In the genomic region with DNA sequence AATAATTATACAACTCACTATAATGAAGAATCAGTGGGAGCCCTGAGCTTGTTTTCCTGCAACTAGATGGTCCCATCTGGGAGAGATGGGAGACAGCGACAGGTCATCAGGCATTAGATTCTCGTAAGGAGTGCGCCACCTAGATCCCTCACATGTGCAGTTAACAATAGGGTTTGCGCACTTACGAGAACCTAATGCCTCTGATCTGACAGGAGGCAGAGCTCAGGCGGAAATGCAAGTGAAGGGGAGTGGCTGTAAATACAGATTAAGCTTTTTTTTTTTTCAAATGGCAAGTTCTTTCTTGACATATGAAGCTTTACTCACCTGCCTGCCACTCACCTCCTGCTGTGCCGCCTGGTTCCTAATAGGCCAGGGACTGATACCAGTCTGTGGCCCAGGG, we compare ENCODE assay signal across 20 cellular contexts.
"Had no signal": no experiment of that assay in that cellular context is flagged by ENCODE, and none has a peak within 500 bp of the region (broad histone marks: within the 10 kb centered on the region; RNA-seq: fewer than 3 reads in every experiment).

No MANE protein-coding gene starts in this region.

- H3K27me3 Mint-ChIP-seq: activated B cell treated with CpG ODN at 0.5 μM for 24 hours; activated CD8-positive, alpha-beta T cell treated with anti-CD3 and anti-CD28 coated beads for 36 hours; activated naive CD8-positive, alpha-beta T cell treated with anti-CD3 and anti-CD28 coated beads for 36 hours; dendritic cell treated with granulocyte-macrophage colony-stimulating factor and Interleukin-4, amounts not matched to agents 40 ng/mL and 50 ng/mL, for 4 days had no signal

- H3K27ac Mint-ChIP-seq: activated B cell treated with CpG ODN at 0.5 μM for 24 hours; activated CD8-positive, alpha-beta T cell treated with anti-CD3 and anti-CD28 coated beads for 36 hours; activated naive CD8-positive, alpha-beta T cell treated with anti-CD3 and anti-CD28 coated beads for 36 hours; dendritic cell treated with granulocyte-macrophage colony-stimulating factor and Interleukin-4, amounts not matched to agents 40 ng/mL and 50 ng/mL, for 4 days; natural killer cell had no signal

- ATAC-seq: activated CD8-positive, alpha-beta T cell treated with anti-CD3 and anti-CD28 coated beads for 36 hours; left lobe of liver; natural killer cell had no signal

- H3K4me1 Mint-ChIP-seq: activated B cell treated with CpG ODN at 0.5 μM for 24 hours had no signal

- H3K27me3 ChIP-seq: brain microvascular endothelial cell, neutrophil, thyroid gland had no signal

- FAIRE-seq: frontal cortex, TTC549, urothelium cell line had no signal

- H3K4me3 Mint-ChIP-seq: activated B cell treated with CpG ODN at 0.5 μM for 24 hours; activated CD8-positive, alpha-beta T cell treated with anti-CD3 and anti-CD28 coated beads for 36 hours; activated naive CD8-positive, alpha-beta T cell treated with anti-CD3 and anti-CD28 coated beads for 36 hours; dendritic cell treated with granulocyte-macrophage colony-stimulating factor and Interleukin-4, amounts not matched to agents 40 ng/mL and 50 ng/mL, for 4 days; natural killer cell had no signal

- DNase-seq: activated B cell treated with CpG ODN at 0.5 μM for 24 hours; activated CD4-positive, alpha-beta T cell treated with anti-CD3 and anti-CD28 coated beads for 48 hours; activated CD8-positive, alpha-beta T cell treated with anti-CD3 and anti-CD28 coated beads for 36 hours; activated naive CD8-positive, alpha-beta T cell treated with anti-CD3 and anti-CD28 coated beads for 36 hours; amygdala; brain microvascular endothelial cell; effector memory CD4-positive, alpha-beta T cell; head of caudate nucleus; mammary epithelial cell; natural killer cell; retina; stimulated activated CD4-positive, alpha-beta T cell treated with anti-CD3 and anti-CD28 coated beads, Interleukin-12 subunit alpha, Interleukin-12 subunit beta, amount 100 ng/mL, for 4 hours; stimulated activated CD4-positive, alpha-beta T cell treated with anti-CD3 and anti-CD28 coated beads, Interleukin-2, amount 100 ng/mL, for 24 hours; thyroid gland had no signal

- H3K4me3 ChIP-seq: thyroid gland had no signal

- H3K4me1 ChIP-seq: thyroid gland had no signal

- H3K27ac ChIP-seq: neutrophil, thyroid gland had no signal

- H3K9me3 ChIP-seq: neutrophil, thyroid gland had no signal

- H3K9me3 Mint-ChIP-seq: activated B cell treated with CpG ODN at 0.5 μM for 24 hours; activated CD8-positive, alpha-beta T cell treated with anti-CD3 and anti-CD28 coated beads for 36 hours; activated naive CD8-positive, alpha-beta T cell treated with anti-CD3 and anti-CD28 coated beads for 36 hours; dendritic cell treated with granulocyte-macrophage colony-stimulating factor and Interleukin-4, amounts not matched to agents 40 ng/mL and 50 ng/mL, for 4 days; natural killer cell had no signal
